In genomic region chr3:64355473-64355872, GRCh38 we compare ENCODE assay signal across 9 cellular contexts.
DNase-seq lines count a peak whose midpoint lies in the region; ATAC-seq and TF ChIP-seq lines count a peak whose summit lies in the region.
"Had no signal": no experiment of that assay in that cellular context is flagged by ENCODE, and none has a peak within 500 bp of the region (broad histone marks: within the 10 kb centered on the region; RNA-seq: fewer than 3 reads in every experiment).

No MANE protein-coding gene starts in this region.

- intact Hi-C loops in activated T-helper 1 cell treated with anti-CD3 and anti-CD28 coated beads, Interleukin-12 subunit alpha, Interleukin-12 subunit beta, Interleukin-2, Interleukin-4 antibody, amounts not matched to agents 30 ng/mL and 10 ng/mL and 1 ng/mL, durations not matched to agents 14 hours and 24 hours and 36 hours (cut with micrococcal nuclease), result no loop called here
- intact Hi-C loops in upper lobe of right lung (cut with DNase I), result no loop called here

- H3K36me3 Mint-ChIP-seq in activated naive CD8-positive, alpha-beta T cell treated with anti-CD3 and anti-CD28 coated beads, Interleukin-2, amount 10 ng/mL, durations not matched to agents 7 days and 5 days, result peaks cover 4% of the 10 kb centered on the region
- no peaks in the 10 kb centered on the region for H3K36me3 Mint-ChIP-seq in activated naive CD8-positive, alpha-beta T cell treated with anti-CD3 and anti-CD28 coated beads for 36 hours
- peaks cover 3% of the 10 kb centered on the region for H3K36me3 Mint-ChIP-seq in activated T-helper 1 cell treated with anti-CD3 and anti-CD28 coated beads, Interleukin-12 subunit alpha, Interleukin-12 subunit beta, Interleukin-2, Interleukin-4 antibody, amounts not matched to agents 30 ng/mL and 10 ng/mL and 1 ng/mL, durations not matched to agents 14 hours and 24 hours and 36 hours (ENCODE audit: low read depth)

- peak overlapping the region; percentile 66 for H3K27ac ChIP-seq in upper lobe of right lung

- peaks cover 30% of the 10 kb centered on the region for H3K4me1 ChIP-seq in upper lobe of right lung

- no peak for TF ChIP-seq CTCF in upper lobe of right lung (IDR thresholded peaks at IDR 0.05)

- H3K4me3 ChIP-seq in upper lobe of right lung, result peak overlapping the region; percentile 19

- H3K36me3 ChIP-seq in upper lobe of right lung, result no peaks in the 10 kb centered on the region

- POLR2A ChIA-PET in activated naive CD8-positive, alpha-beta T cell treated with anti-CD3 and anti-CD28 coated beads, Interleukin-2, amount 10 ng/mL, durations not matched to agents 7 days and 5 days (lab: Charles Lee), result no interaction called here

- H3K9me3 ChIP-seq in upper lobe of right lung, result no peaks in the 10 kb centered on the region

- peaks cover 20% of the 10 kb centered on the region for H3K4me1 Mint-ChIP-seq in activated naive CD8-positive, alpha-beta T cell treated with anti-CD3 and anti-CD28 coated beads, Interleukin-2, amount 10 ng/mL, durations not matched to agents 7 days and 5 days
- H3K4me1 Mint-ChIP-seq in activated naive CD8-positive, alpha-beta T cell treated with anti-CD3 and anti-CD28 coated beads for 36 hours, result peaks cover 32% of the 10 kb centered on the region
- H3K4me1 Mint-ChIP-seq in activated T-helper 1 cell treated with anti-CD3 and anti-CD28 coated beads, Interleukin-12 subunit alpha, Interleukin-12 subunit beta, Interleukin-2, Interleukin-4 antibody, amounts not matched to agents 30 ng/mL and 10 ng/mL and 1 ng/mL, durations not matched to agents 14 hours and 24 hours and 36 hours (ENCODE audit: low read depth), result peaks cover 58% of the 10 kb centered on the region

- H3K27me3 Mint-ChIP-seq in activated naive CD8-positive, alpha-beta T cell treated with anti-CD3 and anti-CD28 coated beads, Interleukin-2, amount 10 ng/mL, durations not matched to agents 7 days and 5 days, result peaks cover 7% of the 10 kb centered on the region
- H3K27me3 Mint-ChIP-seq in activated naive CD8-positive, alpha-beta T cell treated with anti-CD3 and anti-CD28 coated beads for 36 hours, result no peaks in the 10 kb centered on the region
- peaks cover under 1% of the 10 kb centered on the region for H3K27me3 Mint-ChIP-seq in activated T-helper 1 cell treated with anti-CD3 and anti-CD28 coated beads, Interleukin-12 subunit alpha, Interleukin-12 subunit beta, Interleukin-2, Interleukin-4 antibody, amounts not matched to agents 30 ng/mL and 10 ng/mL and 1 ng/mL, durations not matched to agents 14 hours and 24 hours and 36 hours (ENCODE audit: insufficient read depth)

- DNase-seq in activated naive CD8-positive, alpha-beta T cell treated with anti-CD3 and anti-CD28 coated beads, Interleukin-2, amount 10 ng/mL, durations not matched to agents 7 days and 5 days, result no peak
- DNase-seq in activated naive CD8-positive, alpha-beta T cell treated with anti-CD3 and anti-CD28 coated beads for 36 hours, result no peak
- no peak for DNase-seq in activated T-helper 1 cell treated with anti-CD3 and anti-CD28 coated beads, Interleukin-12 subunit alpha, Interleukin-12 subunit beta, Interleukin-2, Interleukin-4 antibody, amounts not matched to agents 30 ng/mL and 10 ng/mL and 1 ng/mL, durations not matched to agents 14 hours and 24 hours and 36 hours (ENCODE audit: low spot score)
- DNase-seq in left kidney (ENCODE audit: low read depth, low spot score) (peak; percentile 63), upper lobe of right lung (no peak), NCI-H2227 (lab: John Stamatoyannopoulos, UW; ENCODE audit: unreplicated experiment) (no peak)
- DNase-seq: midbrain had no signal

- H3K9me3 Mint-ChIP-seq in activated naive CD8-positive, alpha-beta T cell treated with anti-CD3 and anti-CD28 coated beads, Interleukin-2, amount 10 ng/mL, durations not matched to agents 7 days and 5 days, result no peaks in the 10 kb centered on the region
- peaks cover 3% of the 10 kb centered on the region for H3K9me3 Mint-ChIP-seq in activated naive CD8-positive, alpha-beta T cell treated with anti-CD3 and anti-CD28 coated beads for 36 hours
- H3K9me3 Mint-ChIP-seq in activated T-helper 1 cell treated with anti-CD3 and anti-CD28 coated beads, Interleukin-12 subunit alpha, Interleukin-12 subunit beta, Interleukin-2, Interleukin-4 antibody, amounts not matched to agents 30 ng/mL and 10 ng/mL and 1 ng/mL, durations not matched to agents 14 hours and 24 hours and 36 hours, result peaks cover 7% of the 10 kb centered on the region

- peak overlapping the region; percentile 48 for H3K4me3 Mint-ChIP-seq in activated naive CD8-positive, alpha-beta T cell treated with anti-CD3 and anti-CD28 coated beads, Interleukin-2, amount 10 ng/mL, durations not matched to agents 7 days and 5 days
- no peak overlapping the region for H3K4me3 Mint-ChIP-seq in activated naive CD8-positive, alpha-beta T cell treated with anti-CD3 and anti-CD28 coated beads for 36 hours
- no peak overlapping the region for H3K4me3 Mint-ChIP-seq in activated T-helper 1 cell treated with anti-CD3 and anti-CD28 coated beads, Interleukin-12 subunit alpha, Interleukin-12 subunit beta, Interleukin-2, Interleukin-4 antibody, amounts not matched to agents 30 ng/mL and 10 ng/mL and 1 ng/mL, durations not matched to agents 14 hours and 24 hours and 36 hours

- ATAC-seq in activated naive CD8-positive, alpha-beta T cell treated with anti-CD3 and anti-CD28 coated beads, Interleukin-2, amount 10 ng/mL, durations not matched to agents 7 days and 5 days (ENCODE audit: low read depth), result peak; percentile 62
- ATAC-seq in upper lobe of right lung (peak; percentile 77), HG03039 (IDR thresholded peaks at IDR 0.05; ENCODE audit: unreplicated experiment) (no peak), GM18502 (IDR thresholded peaks at IDR 0.05; ENCODE audit: poor library complexity, unreplicated experiment) (no peak)

- peak overlapping the region; percentile 74 for H3K27ac Mint-ChIP-seq in activated naive CD8-positive, alpha-beta T cell treated with anti-CD3 and anti-CD28 coated beads, Interleukin-2, amount 10 ng/mL, durations not matched to agents 7 days and 5 days
- H3K27ac Mint-ChIP-seq in activated naive CD8-positive, alpha-beta T cell treated with anti-CD3 and anti-CD28 coated beads for 36 hours, result no peak overlapping the region
- peak overlapping the region; percentile 44 for H3K27ac Mint-ChIP-seq in activated T-helper 1 cell treated with anti-CD3 and anti-CD28 coated beads, Interleukin-12 subunit alpha, Interleukin-12 subunit beta, Interleukin-2, Interleukin-4 antibody, amounts not matched to agents 30 ng/mL and 10 ng/mL and 1 ng/mL, durations not matched to agents 14 hours and 24 hours and 36 hours

- no peaks in the 10 kb centered on the region for H3K27me3 ChIP-seq in upper lobe of right lung

Comparison
In these comparisons a context has a peak if more than half of its experiments do, and no peak if none do; other contexts are left out.
1. ATAC-seq: peak in activated naive CD8-positive, alpha-beta T cell treated with anti-CD3 and anti-CD28 coated beads, Interleukin-2, amount 10 ng/mL, durations not matched to agents 7 days and 5 days (single experiment) and upper lobe of right lung (single experiment); none in HG03039 (single experiment) and GM18502 (single experiment).